In the genomic region with DNA sequence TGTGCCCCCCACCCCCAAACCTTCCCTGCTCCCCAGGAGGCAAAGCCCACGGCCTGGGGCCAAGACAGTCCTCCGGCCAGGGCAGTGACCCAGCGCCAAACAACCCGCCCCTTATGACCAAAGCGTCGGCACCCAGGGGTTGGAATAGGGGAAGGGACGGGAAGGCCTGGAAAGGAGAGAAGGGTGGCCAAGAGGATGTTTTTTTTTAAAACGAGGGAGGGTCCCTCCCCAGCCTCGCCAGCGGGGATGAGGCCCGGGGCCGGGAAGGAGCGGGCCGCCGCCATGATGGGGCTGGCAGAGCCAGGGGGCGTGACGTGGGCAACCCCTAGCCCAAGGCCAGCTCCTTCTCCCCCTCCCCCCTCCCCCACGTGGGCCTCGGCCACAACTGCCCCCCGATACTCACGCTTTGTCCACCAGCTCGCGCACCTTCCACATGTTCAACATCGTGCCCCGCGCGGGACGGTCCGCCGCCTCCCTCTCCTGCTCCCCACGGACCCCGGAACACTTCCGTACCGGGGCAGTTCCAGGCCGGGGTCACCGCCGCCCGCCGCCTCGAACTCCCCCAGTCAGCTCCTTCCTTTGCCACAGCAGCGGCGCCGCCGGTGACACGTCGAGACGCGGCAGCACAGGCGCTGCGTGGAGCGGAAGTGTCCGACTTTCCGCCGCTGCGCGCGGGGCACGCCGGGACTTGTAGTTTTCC, we compare ENCODE assay signal across 1 cellular context.
TF ChIP-seq lines count a peak whose summit lies in the region.

CLINT1 (minus strand) TSS at position 619 of the 700 bp plus-strand sequence; CDS start at position 444, 175 bp downstream.

TF ChIP-seq in K562, 482 proteins besides CTCF, POLR2A, EP300 and RAD21 (continued from another document and continues in another):
- TF ChIP-seq PHF8 (IDR thresholded peaks at IDR 0.05; ENCODE audit: borderline replicate concordance, low read length) (peak; percentile 94), MAFG (tag; conservative IDR thresholded peaks at IDR 0.05) (no peak), ZNF584 (CRISPR knock-in tag; IDR thresholded peaks at IDR 0.05; ENCODE audit: low read depth) (no peak; the same call in 1 of the 2 replicates), NFIX (CRISPR knock-in tag; IDR thresholded peaks at IDR 0.05; ENCODE audit: low read depth) (no peak), ZNF12 (CRISPR knock-in tag; IDR thresholded peaks at IDR 0.05) (peak; percentile 62; the same call in 1 of the 2 replicates), HNRNPL (IDR thresholded peaks at IDR 0.05; ENCODE audit: low read depth, low read length) (peak; percentile 61; the same call in 1 of the 2 replicates), ZBTB49 (CRISPR knock-in tag; IDR thresholded peaks at IDR 0.05; ENCODE audit: borderline replicate concordance) (0 out of 2 replicates have a peak, but pooled peaks have one; percentile 61), CCNT2 (IDR thresholded peaks at IDR 0.05; ENCODE audit: borderline replicate concordance, extremely low read depth, insufficient read length, low read depth, low read length) (peak; percentile 72), ZNF143 (CRISPR knock-in tag; IDR thresholded peaks at IDR 0.05) (peak; percentile 94), GMEB1 (CRISPR knock-in tag; IDR thresholded peaks at IDR 0.05) (peak; percentile 97), MCM2 (IDR thresholded peaks at IDR 0.05; ENCODE audit: low read depth) (no peak), ZBTB2 (IDR thresholded peaks at IDR 0.05) (peak; percentile 89), NBN (IDR thresholded peaks at IDR 0.05; ENCODE audit: low read depth) (peak; percentile 56; the same call in 1 of the 2 replicates), MBD2 (IDR thresholded peaks at IDR 0.05; ENCODE audit: borderline replicate concordance, low read depth) (peak; percentile 81), BRCA1 (IDR thresholded peaks at IDR 0.05) (no peak), BRCA1 (CRISPR knock-in tag; IDR thresholded peaks at IDR 0.05) (0 out of 2 replicates have a peak, but pooled peaks have one; percentile 53), C11orf30 (IDR thresholded peaks at IDR 0.05; ENCODE audit: low read depth) (peak; percentile 78), NR2F6 (CRISPR knock-in tag; IDR thresholded peaks at IDR 0.05) (no peak), MAZ (CRISPR knock-in tag; conservative IDR thresholded peaks at IDR 0.05 in 1 of 2, IDR thresholded peaks at IDR 0.05 in 1 of 2) (peak in 1 of 2 experiments; percentile 49; a peak in 3 of 4 replicates), TBL1XR1 (IDR thresholded peaks at IDR 0.05; ENCODE audit: low read length in 2 of 2) (peak; percentile 31 to 72; a peak in 1 of 4 replicates), ZNF589 (CRISPR knock-in tag; IDR thresholded peaks at IDR 0.05; ENCODE audit: low read depth) (no peak), POLR3G (IDR thresholded peaks at IDR 0.05; ENCODE audit: extremely low read depth, insufficient read length, insufficient replicate concordance) (no peak), ZNF324 (CRISPR knock-in tag; IDR thresholded peaks at IDR 0.05) (no peak), JUND (IDR thresholded peaks at IDR 0.05; ENCODE audit: borderline replicate concordance, low read depth, low read length) (peak; percentile 63), JUND (tag; IDR thresholded peaks at IDR 0.05; ENCODE audit: borderline replicate concordance, low read depth, low read length) (no peak; the same call in 2 of the 3 replicates), POU5F1 (IDR thresholded peaks at IDR 0.05; ENCODE audit: borderline replicate concordance, low read depth, low read length, partially characterized antibody) (peak; percentile 58), PHF20 (IDR thresholded peaks at IDR 0.05; ENCODE audit: partially characterized antibody) (peak; percentile 80), ATF1 (CRISPR knock-in tag; IDR thresholded peaks at IDR 0.05) (peak; percentile 79), ATF1 (tag; IDR thresholded peaks at IDR 0.05) (peak; percentile 97), SMAD3 (CRISPR knock-in tag; conservative IDR thresholded peaks at IDR 0.05) (no peak), YY1 (IDR thresholded peaks at IDR 0.05; ENCODE audit: borderline replicate concordance in 1 of 3, control insufficient read depth in 1 of 3, extremely low read depth in 1 of 3, insufficient read depth in 3 of 3, insufficient read length in 1 of 3, insufficient replicate concordance in 2 of 3, low read depth in 1 of 3, low read length in 2 of 3) (peak in 2 of 3 experiments; percentile 47 to 78), PCBP1 (IDR thresholded peaks at IDR 0.05; ENCODE audit: low read depth, low read length, poor library complexity, severe bottlenecking) (peak; percentile 72), AFF1 (IDR thresholded peaks at IDR 0.05; ENCODE audit: low read depth in 1 of 2, partially characterized antibody in 2 of 2) (peak in 1 of 2 experiments; percentile 42), ZNF668 (CRISPR knock-in tag; IDR thresholded peaks at IDR 0.05) (no peak), SLC30A9 (CRISPR knock-in tag; IDR thresholded peaks at IDR 0.05) (no peak), CHCHD3 (CRISPR knock-in tag; IDR thresholded peaks at IDR 0.05) (no peak), HBP1 (CRISPR knock-in tag; IDR thresholded peaks at IDR 0.05) (no peak), TBP (optimal IDR thresholded peaks at IDR 0.05; ENCODE audit: low read depth, low read length) (peak; percentile 53), MYBL2 (IDR thresholded peaks at IDR 0.05; ENCODE audit: low read depth) (peak; percentile 56; the same call in 1 of the 2 replicates), MYBL2 (CRISPR knock-in tag; IDR thresholded peaks at IDR 0.05; ENCODE audit: borderline replicate concordance) (no peak)
- TF ChIP-seq, protein P1, sequence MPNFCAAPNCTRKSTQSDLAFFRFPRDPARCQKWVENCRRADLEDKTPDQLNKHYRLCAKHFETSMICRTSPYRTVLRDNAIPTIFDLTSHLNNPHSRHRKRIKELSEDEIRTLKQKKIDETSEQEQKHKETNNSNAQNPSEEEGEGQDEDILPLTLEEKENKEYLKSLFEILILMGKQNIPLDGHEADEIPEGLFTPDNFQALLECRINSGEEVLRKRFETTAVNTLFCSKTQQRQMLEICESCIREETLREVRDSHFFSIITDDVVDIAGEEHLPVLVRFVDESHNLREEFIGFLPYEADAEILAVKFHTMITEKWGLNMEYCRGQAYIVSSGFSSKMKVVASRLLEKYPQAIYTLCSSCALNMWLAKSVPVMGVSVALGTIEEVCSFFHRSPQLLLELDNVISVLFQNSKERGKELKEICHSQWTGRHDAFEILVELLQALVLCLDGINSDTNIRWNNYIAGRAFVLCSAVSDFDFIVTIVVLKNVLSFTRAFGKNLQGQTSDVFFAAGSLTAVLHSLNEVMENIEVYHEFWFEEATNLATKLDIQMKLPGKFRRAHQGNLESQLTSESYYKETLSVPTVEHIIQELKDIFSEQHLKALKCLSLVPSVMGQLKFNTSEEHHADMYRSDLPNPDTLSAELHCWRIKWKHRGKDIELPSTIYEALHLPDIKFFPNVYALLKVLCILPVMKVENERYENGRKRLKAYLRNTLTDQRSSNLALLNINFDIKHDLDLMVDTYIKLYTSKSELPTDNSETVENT (CRISPR knock-in tag; IDR thresholded peaks at IDR 0.05) = peak; percentile 4; the same call in 1 of the 2 replicates
- TF ChIP-seq, protein P2, sequence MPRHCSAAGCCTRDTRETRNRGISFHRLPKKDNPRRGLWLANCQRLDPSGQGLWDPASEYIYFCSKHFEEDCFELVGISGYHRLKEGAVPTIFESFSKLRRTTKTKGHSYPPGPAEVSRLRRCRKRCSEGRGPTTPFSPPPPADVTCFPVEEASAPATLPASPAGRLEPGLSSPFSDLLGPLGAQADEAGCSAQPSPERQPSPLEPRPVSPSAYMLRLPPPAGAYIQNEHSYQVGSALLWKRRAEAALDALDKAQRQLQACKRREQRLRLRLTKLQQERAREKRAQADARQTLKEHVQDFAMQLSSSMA (CRISPR knock-in tag; IDR thresholded peaks at IDR 0.05) = no peak
- TF ChIP-seq, protein P3, sequence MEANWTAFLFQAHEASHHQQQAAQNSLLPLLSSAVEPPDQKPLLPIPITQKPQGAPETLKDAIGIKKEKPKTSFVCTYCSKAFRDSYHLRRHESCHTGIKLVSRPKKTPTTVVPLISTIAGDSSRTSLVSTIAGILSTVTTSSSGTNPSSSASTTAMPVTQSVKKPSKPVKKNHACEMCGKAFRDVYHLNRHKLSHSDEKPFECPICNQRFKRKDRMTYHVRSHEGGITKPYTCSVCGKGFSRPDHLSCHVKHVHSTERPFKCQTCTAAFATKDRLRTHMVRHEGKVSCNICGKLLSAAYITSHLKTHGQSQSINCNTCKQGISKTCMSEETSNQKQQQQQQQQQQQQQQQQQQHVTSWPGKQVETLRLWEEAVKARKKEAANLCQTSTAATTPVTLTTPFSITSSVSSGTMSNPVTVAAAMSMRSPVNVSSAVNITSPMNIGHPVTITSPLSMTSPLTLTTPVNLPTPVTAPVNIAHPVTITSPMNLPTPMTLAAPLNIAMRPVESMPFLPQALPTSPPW (CRISPR knock-in tag; IDR thresholded peaks at IDR 0.05) = peak; percentile 77
